Comparison of ENCODE assay signal across 15 cellular contexts in genomic region chr1:9731561-9731960, GRCh38.
DNase-seq lines count a peak whose midpoint lies in the region; ATAC-seq and TF ChIP-seq lines count a peak whose summit lies in the region.
"Had no signal": no experiment of that assay in that cellular context is flagged by ENCODE, and none has a peak within 500 bp of the region (broad histone marks: within the 10 kb centered on the region; RNA-seq: fewer than 3 reads in every experiment).

No MANE protein-coding gene starts in this region.

- H3K79me2 ChIP-seq in osteoblast (ENCODE audit: insufficient read depth, low read length) = no peaks in the 10 kb centered on the region

- H3K27me3 Mint-ChIP-seq in activated T-cell treated with anti-CD3 and anti-CD28 coated beads, Interleukin-2, amount 50 U/mL, for 24 hours = no peaks in the 10 kb centered on the region
- H3K27me3 Mint-ChIP-seq in central memory CD8-positive, alpha-beta T cell = no peaks in the 10 kb centered on the region
- H3K27me3 Mint-ChIP-seq: activated CD4-positive, alpha-beta T cell treated with anti-CD3 and anti-CD28 coated beads for 36 hours; progenitor cell of endocrine pancreas had no signal

- peaks cover 67% of the 10 kb centered on the region for H3K4me1 Mint-ChIP-seq in activated T-cell treated with anti-CD3 and anti-CD28 coated beads, Interleukin-2, amount 50 U/mL, for 24 hours (ENCODE audit: low read depth)
- peaks cover 47% of the 10 kb centered on the region for H3K4me1 Mint-ChIP-seq in central memory CD8-positive, alpha-beta T cell

- no peak overlapping the region for H3K4me3 Mint-ChIP-seq in activated T-cell treated with anti-CD3 and anti-CD28 coated beads, Interleukin-2, amount 50 U/mL, for 24 hours
- peak overlapping the region; percentile 30 for H3K4me3 Mint-ChIP-seq in central memory CD8-positive, alpha-beta T cell
- H3K4me3 Mint-ChIP-seq: activated CD4-positive, alpha-beta T cell treated with anti-CD3 and anti-CD28 coated beads for 36 hours had no signal

- no peak overlapping the region for H3K4me2 ChIP-seq in osteoblast (ENCODE audit: insufficient read depth, low read length)

- peaks cover 98% of the 10 kb centered on the region for H3K36me3 Mint-ChIP-seq in activated T-cell treated with anti-CD3 and anti-CD28 coated beads, Interleukin-2, amount 50 U/mL, for 24 hours (ENCODE audit: low read depth)
- H3K36me3 Mint-ChIP-seq in central memory CD8-positive, alpha-beta T cell (ENCODE audit: insufficient read depth) = peaks cover 77% of the 10 kb centered on the region

- ATAC-seq in central memory CD8-positive, alpha-beta T cell (replicated peaks; ENCODE audit: extremely low read depth, poor library complexity, severe bottlenecking) = no peak
- ATAC-seq: activated CD4-positive, alpha-beta T cell treated with anti-CD3 and anti-CD28 coated beads for 36 hours; HCT116 had no signal

- no peaks in the 10 kb centered on the region for H4K20me1 ChIP-seq in osteoblast (ENCODE audit: insufficient read depth, low read length)

- TF ChIP-seq POLR2A in GM19099 (IDR thresholded peaks at IDR 0.05; ENCODE audit: extremely low read depth, insufficient read length, low read depth) = peak; percentile 17

- peaks cover 67% of the 10 kb centered on the region for H3K36me3 ChIP-seq in osteoblast (ENCODE audit: insufficient read depth, low read length)

- no peaks in the 10 kb centered on the region for H3K9me3 ChIP-seq in osteoblast (ENCODE audit: low read depth, low read length)

- no peaks in the 10 kb centered on the region for H3K4me1 ChIP-seq in osteoblast (ENCODE audit: insufficient read depth, low read length)

- TF ChIP-seq CTCF in osteoblast (IDR thresholded peaks at IDR 0.05; ENCODE audit: extremely low read depth, low read depth, low read length) = no peak

- no peak overlapping the region for H3K27ac ChIP-seq in osteoblast (ENCODE audit: low read depth, low read length)

- no peaks in the 10 kb centered on the region for H3K9me3 Mint-ChIP-seq in activated T-cell treated with anti-CD3 and anti-CD28 coated beads, Interleukin-2, amount 50 U/mL, for 24 hours
- no peaks in the 10 kb centered on the region for H3K9me3 Mint-ChIP-seq in central memory CD8-positive, alpha-beta T cell

- H2AFZ ChIP-seq in osteoblast (ENCODE audit: low read length) = no peak overlapping the region

- no peak for DNase-seq in activated T-cell treated with anti-CD3 and anti-CD28 coated beads, Interleukin-2, amount 50 U/mL, for 24 hours
- DNase-seq in activated T-cell treated with anti-CD3 and anti-CD28 coated beads for 4 hours (no peak), osteoblast (ENCODE audit: insufficient read length, low spot score, missing footprints) (peak; percentile 53), cerebellum (ENCODE audit: low spot score) (no peak), NCI-H1417 (lab: John Stamatoyannopoulos, UW) (no peak), foreskin melanocyte (no peak)
- no peak for DNase-seq in central memory CD8-positive, alpha-beta T cell (ENCODE audit: low spot score in 2 of 2)
- DNase-seq: activated CD4-positive, alpha-beta T cell treated with anti-CD3 and anti-CD28 coated beads for 36 hours; NCI-H1694 treated with DMSO at 0.1 percent for 48 hours; NCI-H526 treated with DMSO at 0.1 percent for 48 hours; SIG-M5; T1000 had no signal

- H3K4me3 ChIP-seq in osteoblast (ENCODE audit: insufficient read depth, low read length) = no peak overlapping the region

- peak overlapping the region; percentile 88 for H3K27ac Mint-ChIP-seq in activated T-cell treated with anti-CD3 and anti-CD28 coated beads, Interleukin-2, amount 50 U/mL, for 24 hours
- peak overlapping the region; percentile 91 for H3K27ac Mint-ChIP-seq in central memory CD8-positive, alpha-beta T cell (ENCODE audit: low read depth)
- H3K27ac Mint-ChIP-seq: progenitor cell of endocrine pancreas had no signal

- no peaks in the 10 kb centered on the region for H3K27me3 ChIP-seq in osteoblast (ENCODE audit: insufficient read depth, low read length)
